In genomic region chr16:56451753-56452689, GRCh38 we compare ENCODE assay signal across 8 cellular contexts. TPM values are rescaled to one million over a fixed set of nuclear protein-coding genes. Genes with fewer than 3 reads are reported as not detected.
A peak's percentile ranks its signal among the peaks of the same experiment; 100 is the strongest.
DNase-seq lines count a peak whose midpoint lies in the region; ATAC-seq and TF ChIP-seq lines count a peak whose summit lies in the region.

No MANE protein-coding gene starts in this region.

- H3K4me3 ChIP-seq in LNCaP clone FGC (ENCODE audit: low read depth, low read length), result peak overlapping the region; percentile 85
- peak overlapping the region; percentile 68 to 94 (median 79) for H3K4me3 ChIP-seq in fibroblast of lung (replicated peaks in 1 of 4; ENCODE audit: control extremely low read depth in 1 of 4, insufficient read depth in 1 of 4, low read depth in 3 of 4, low read length in 4 of 4)

- POLR2A ChIA-PET in activated CD4-positive, alpha-beta T cell treated with anti-CD3 and anti-CD28 coated beads, Interleukin-2, amount 10 ng/mL, durations not matched to agents 7 days and 5 days (lab: Charles Lee), result no interaction called here

- H3K9ac ChIP-seq in fibroblast of lung (ENCODE audit: insufficient read depth, low read length), result peak overlapping the region; percentile 73

- no peaks in the 10 kb centered on the region for H3K27me3 Mint-ChIP-seq in activated CD4-positive, alpha-beta T cell treated with anti-CD3 and anti-CD28 coated beads, Interleukin-2, amount 10 ng/mL, durations not matched to agents 7 days and 5 days
- no peaks in the 10 kb centered on the region for H3K27me3 Mint-ChIP-seq in natural killer cell treated with Interleukin-12 subunit alpha and Interleukin-12 subunit beta and Interleukin-15 and Interleukin-18, amount 100 ng/mL, for 72 hours

- H3K79me2 ChIP-seq in fibroblast of lung (ENCODE audit: control insufficient read depth, insufficient read depth, low read length), result peaks cover 64% of the 10 kb centered on the region

- peak overlapping the region; percentile 93 for H3K4me3 Mint-ChIP-seq in activated CD4-positive, alpha-beta T cell treated with anti-CD3 and anti-CD28 coated beads, Interleukin-2, amount 10 ng/mL, durations not matched to agents 7 days and 5 days
- H3K4me3 Mint-ChIP-seq in natural killer cell treated with Interleukin-12 subunit alpha and Interleukin-12 subunit beta and Interleukin-15 and Interleukin-18, amount 100 ng/mL, for 72 hours, result peak overlapping the region; percentile 92

- peak overlapping the region; percentile 76 for H3K27ac ChIP-seq in fibroblast of lung (ENCODE audit: insufficient read depth, low read length)

- H2AFZ ChIP-seq in fibroblast of lung (ENCODE audit: low read length), result peak overlapping the region; percentile 74

- CTCF ChIA-PET in activated CD4-positive, alpha-beta T cell treated with anti-CD3 and anti-CD28 coated beads, Interleukin-2, amount 10 ng/mL, durations not matched to agents 7 days and 5 days (lab: Charles Lee), result interaction anchor here (0.7 to 1.4 kb wide), 6 partner anchors 8 to 49 kb away, joined by 3 to 6 read pairs (median 3); no protein-coding TSS in a partner anchor

- H3K4me1 ChIP-seq in fibroblast of lung (ENCODE audit: control insufficient read depth, extremely low read depth, insufficient read depth, low read length), result peaks cover 3% of the 10 kb centered on the region

- H4K20me1 ChIP-seq in fibroblast of lung (ENCODE audit: control insufficient read depth, extremely low read depth, insufficient read depth, low read length), result no peaks in the 10 kb centered on the region

- H3K36me3 ChIP-seq in fibroblast of lung (ENCODE audit: control insufficient read depth, insufficient read depth, low read length), result peaks cover 3% of the 10 kb centered on the region

- ATAC-seq in natural killer cell treated with Interleukin-12 subunit alpha and Interleukin-12 subunit beta and Interleukin-15 and Interleukin-18, amount 100 ng/mL, for 72 hours, result peak; percentile 51 to 57

- H3K27me3 ChIP-seq in fibroblast of lung (ENCODE audit: control insufficient read depth, insufficient read depth, low read length), result no peaks in the 10 kb centered on the region

- peaks cover 56% of the 10 kb centered on the region for H3K4me1 Mint-ChIP-seq in activated CD4-positive, alpha-beta T cell treated with anti-CD3 and anti-CD28 coated beads, Interleukin-2, amount 10 ng/mL, durations not matched to agents 7 days and 5 days
- peaks cover 36 to 58% of the 10 kb centered on the region in 2 donors for H3K4me1 Mint-ChIP-seq in natural killer cell treated with Interleukin-12 subunit alpha and Interleukin-12 subunit beta and Interleukin-15 and Interleukin-18, amount 100 ng/mL, for 72 hours (ENCODE audit: low read depth in 2 of 2)

- H3K27ac Mint-ChIP-seq in activated CD4-positive, alpha-beta T cell treated with anti-CD3 and anti-CD28 coated beads, Interleukin-2, amount 10 ng/mL, durations not matched to agents 7 days and 5 days, result peak overlapping the region; percentile 95
- H3K27ac Mint-ChIP-seq in natural killer cell treated with Interleukin-12 subunit alpha and Interleukin-12 subunit beta and Interleukin-15 and Interleukin-18, amount 100 ng/mL, for 72 hours, result peak overlapping the region; percentile 86 to 96

- peak; percentile 7 for DNase-seq in stimulated activated CD4-positive, alpha-beta T cell treated with anti-CD3 and anti-CD28 coated beads, Interleukin-4, amount 100 ng/mL, for 1 hour
- DNase-seq in stimulated activated CD4-positive, alpha-beta T cell treated with anti-CD3 and anti-CD28 coated beads, Interleukin-4, amount 100 ng/mL, for 4 hours, result no peak
- DNase-seq in HCEC 1CT (peak; percentile 28), LNCaP clone FGC (ENCODE audit: low read depth) (no peak), fibroblast of lung (ENCODE audit: low read depth in 2 of 2) (peak; percentile 36 to 45), NCI-H128 (lab: John Stamatoyannopoulos, UW; ENCODE audit: unreplicated experiment) (no peak)
- DNase-seq in activated CD4-positive, alpha-beta T cell treated with anti-CD3 and anti-CD28 coated beads, Interleukin-2, amount 10 ng/mL, durations not matched to agents 7 days and 5 days, result no peak
- DNase-seq in natural killer cell treated with Interleukin-12 subunit alpha and Interleukin-12 subunit beta and Interleukin-15 and Interleukin-18, amount 100 ng/mL, for 72 hours (ENCODE audit: low spot score), result no peak

- H3K9me3 ChIP-seq in fibroblast of lung (ENCODE audit: control insufficient read depth, insufficient read depth, low read depth, low read length), result no peaks in the 10 kb centered on the region

- H3K9me3 Mint-ChIP-seq in activated CD4-positive, alpha-beta T cell treated with anti-CD3 and anti-CD28 coated beads, Interleukin-2, amount 10 ng/mL, durations not matched to agents 7 days and 5 days, result no peaks in the 10 kb centered on the region
- no peaks in the 10 kb centered on the region for H3K9me3 Mint-ChIP-seq in natural killer cell treated with Interleukin-12 subunit alpha and Interleukin-12 subunit beta and Interleukin-15 and Interleukin-18, amount 100 ng/mL, for 72 hours

- peaks cover 51% of the 10 kb centered on the region for H3K36me3 Mint-ChIP-seq in activated CD4-positive, alpha-beta T cell treated with anti-CD3 and anti-CD28 coated beads, Interleukin-2, amount 10 ng/mL, durations not matched to agents 7 days and 5 days (ENCODE audit: low read depth)
- H3K36me3 Mint-ChIP-seq in natural killer cell treated with Interleukin-12 subunit alpha and Interleukin-12 subunit beta and Interleukin-15 and Interleukin-18, amount 100 ng/mL, for 72 hours, result peaks cover 38% of the 10 kb centered on the region

- no peak for TF ChIP-seq CTCF in LNCaP clone FGC (IDR thresholded peaks at IDR 0.05; ENCODE audit: control insufficient read depth, extremely low read depth, insufficient read depth)
- no peak for TF ChIP-seq CTCF in fibroblast of lung (conservative IDR thresholded peaks at IDR 0.05 in 1 of 2, IDR thresholded peaks at IDR 0.05 in 1 of 2; ENCODE audit: low read depth in 1 of 2, low read length in 2 of 2)

- peak overlapping the region; percentile 94 for H3K4me2 ChIP-seq in fibroblast of lung (ENCODE audit: extremely low read depth, insufficient read depth, low read length)

RNA-seq across cellular contexts. Expression of gene OGFOD1, which starts 0.7 kb away (rescaled TPM):
- 10 to 100 TPM; 43.8 to 44.2 TPM for total RNA-seq in activated CD4-positive, alpha-beta T cell treated with anti-CD3 and anti-CD28 coated beads, Interleukin-2, amount 10 ng/mL, durations not matched to agents 7 days and 5 days
- total RNA-seq in fibroblast of lung, result 54.7 and 55.0 TPM in 2 replicates
- 101 and 110 TPM in 2 replicates for polyA plus RNA-seq in fibroblast of lung
- 47.8 and 52.7 TPM in 2 replicates for polyA plus RNA-seq in fibroblast of lung (2012)
- 8.6 and 30.1 TPM in 2 replicates for polyA minus RNA-seq in fibroblast of lung (ENCODE audit: low replicate concordance)
- total RNA-seq in natural killer cell treated with Interleukin-12 subunit alpha and Interleukin-12 subunit beta and Interleukin-15 and Interleukin-18, amount 100 ng/mL, for 72 hours, result 10 to 100 TPM; 50.1 to 72.1 TPM

RNA-seq across cellular contexts. Expression of gene NUDT21, which starts 0.9 kb away (rescaled TPM):
- total RNA-seq in activated CD4-positive, alpha-beta T cell treated with anti-CD3 and anti-CD28 coated beads, Interleukin-2, amount 10 ng/mL, durations not matched to agents 7 days and 5 days, result 100 to 1,000 TPM; 213 to 241 TPM
- 64.2 and 69.9 TPM in 2 replicates for total RNA-seq in fibroblast of lung
- 132 and 136 TPM in 2 replicates for polyA plus RNA-seq in fibroblast of lung
- 79.7 and 113 TPM in 2 replicates for polyA plus RNA-seq in fibroblast of lung (2012)
- 37.0 and 44.5 TPM in 2 replicates for polyA minus RNA-seq in fibroblast of lung (ENCODE audit: low replicate concordance)
- total RNA-seq in natural killer cell treated with Interleukin-12 subunit alpha and Interleukin-12 subunit beta and Interleukin-15 and Interleukin-18, amount 100 ng/mL, for 72 hours, result 100 to 1,000 TPM; 170 to 176 TPM

RNA-seq across cellular contexts. Expression of gene AMFR, which starts 26.7 kb away (rescaled TPM):
- total RNA-seq in activated CD4-positive, alpha-beta T cell treated with anti-CD3 and anti-CD28 coated beads, Interleukin-2, amount 10 ng/mL, durations not matched to agents 7 days and 5 days, result 10 to 100 TPM; 52.5 to 58.5 TPM
- total RNA-seq in fibroblast of lung, result 350 and 413 TPM in 2 replicates
- polyA plus RNA-seq in fibroblast of lung, result 75.9 and 76.1 TPM in 2 replicates
- 74.2 and 82.1 TPM in 2 replicates for polyA plus RNA-seq in fibroblast of lung (2012)
- 873 and 979 TPM in 2 replicates for polyA minus RNA-seq in fibroblast of lung (ENCODE audit: low replicate concordance)
- 10 to 100 TPM; 46.5 to 86.2 TPM for total RNA-seq in natural killer cell treated with Interleukin-12 subunit alpha and Interleukin-12 subunit beta and Interleukin-15 and Interleukin-18, amount 100 ng/mL, for 72 hours

Comparison
In these comparisons a context has a peak if more than half of its experiments do, and no peak if none do; other contexts are left out.
1. DNase-seq: peak in stimulated activated CD4-positive, alpha-beta T cell treated with anti-CD3 and anti-CD28 coated beads, Interleukin-4, amount 100 ng/mL, for 1 hour (single experiment), HCEC 1CT (single experiment) and fibroblast of lung (2 of 2); none in stimulated activated CD4-positive, alpha-beta T cell treated with anti-CD3 and anti-CD28 coated beads, Interleukin-4, amount 100 ng/mL, for 4 hours (0 of 2), LNCaP clone FGC (single experiment), activated CD4-positive, alpha-beta T cell treated with anti-CD3 and anti-CD28 coated beads, Interleukin-2, amount 10 ng/mL, durations not matched to agents 7 days and 5 days (single experiment), natural killer cell treated with Interleukin-12 subunit alpha and Interleukin-12 subunit beta and Interleukin-15 and Interleukin-18, amount 100 ng/mL, for 72 hours (single experiment) and NCI-H128 (single experiment).